9 cellular contexts compared by ENCODE assay signal in genomic region chr7:137689761-137690160, GRCh38.
"Had no signal": no experiment of that assay in that cellular context is flagged by ENCODE, and none has a peak within 500 bp of the region (broad histone marks: within the 10 kb centered on the region; RNA-seq: fewer than 3 reads in every experiment).

No MANE protein-coding gene starts in this region.

- H3K4me3 Mint-ChIP-seq: H9, IgD-negative memory B cell had no signal

- ATAC-seq: HepG2 had no signal

- H3K4me3 ChIP-seq: GM23248 had no signal

- H3K36me3 Mint-ChIP-seq: IgD-negative memory B cell had no signal

- FAIRE-seq: H1, H54, HepG2 had no signal

- DNase-seq: GM23248, H9, HCEC 1CT, KBM-7 had no signal

- H3K27ac ChIP-seq: HL-60 had no signal

- H3K9ac ChIP-seq: GM23248 had no signal

- H3K9me3 Mint-ChIP-seq: H9 had no signal

- H3K27ac Mint-ChIP-seq: IgD-negative memory B cell had no signal

- H2AFZ ChIP-seq: GM23248 had no signal

- H3K27me3 Mint-ChIP-seq: IgD-negative memory B cell had no signal
